ENCODE assay signal across 9 cellular contexts in genomic region chr1:109823543-109824348, GRCh38.
DNase-seq lines count a peak whose midpoint lies in the region; ATAC-seq and TF ChIP-seq lines count a peak whose summit lies in the region.
"Had no signal": no experiment of that assay in that cellular context is flagged by ENCODE, and none has a peak within 500 bp of the region (broad histone marks: within the 10 kb centered on the region; RNA-seq: fewer than 3 reads in every experiment).

No MANE protein-coding gene starts in this region.

- CTCF ChIA-PET in Caco-2 (lab: Charles Lee) = no interaction called here
- CTCF ChIA-PET in PC-3 (lab: Charles Lee) = no interaction called here

- H3K4me3 Mint-ChIP-seq in Caco-2 (ENCODE audit: unreplicated experiment) (no peak overlapping the region), osteocyte (ENCODE audit: unreplicated experiment) (no peak overlapping the region)

- no peaks in the 10 kb centered on the region for H3F3A ChIP-seq in PC-3 (ENCODE audit: low read length, unreplicated experiment)

- no peak overlapping the region for H3K4me3 ChIP-seq in Caco-2 (ENCODE audit: low read depth, low read length)
- no peak overlapping the region for H3K4me3 ChIP-seq in PC-3 (ENCODE audit: low read length)
- no peak overlapping the region for H3K4me3 ChIP-seq in esophagus muscularis mucosa

- BruUV-seq in Caco-2 (replicated peaks; lab: Mats Ljungman, UMichigan) (no TSS peak), PC-3 (replicated peaks; lab: Mats Ljungman, UMichigan) (no TSS peak)

- 85% methylated on average over 14 of the region's 16 CpGs for WGBS in esophagus muscularis mucosa

- H3K27me3 ChIP-seq in Caco-2 (replicated peaks; ENCODE audit: control insufficient read depth, insufficient read depth, low read length) (no peaks in the 10 kb centered on the region), PC-3 (ENCODE audit: low read length) (no peaks in the 10 kb centered on the region), esophagus muscularis mucosa (no peaks in the 10 kb centered on the region)

- peak in 1 of 2 experiments; percentile 12 for TF ChIP-seq CTCF in Caco-2 (IDR thresholded peaks at IDR 0.05; ENCODE audit: insufficient read depth in 1 of 2, low read depth in 1 of 2, low read length in 1 of 2, severe bottlenecking in 1 of 2, unreplicated experiment in 1 of 2)
- no peak for TF ChIP-seq CTCF in PC-3 (conservative IDR thresholded peaks at IDR 0.05; ENCODE audit: low read depth, low read length)
- no peak for TF ChIP-seq CTCF in esophagus muscularis mucosa (IDR thresholded peaks at IDR 0.05)
- TF ChIP-seq CTCF in osteocyte (IDR thresholded peaks at IDR 0.05) = no peak

- peak overlapping the region; percentile 39 for H3K27ac ChIP-seq in PC-3 (ENCODE audit: low read length)
- H3K27ac ChIP-seq in esophagus muscularis mucosa (replicated peaks in 1 of 4) = peak overlapping the region; percentile 40 to 55 (median 46)

- peak overlapping the region; percentile 54 for H3K27ac Mint-ChIP-seq in Caco-2 (ENCODE audit: unreplicated experiment)
- H3K27ac Mint-ChIP-seq in osteocyte (ENCODE audit: unreplicated experiment) = peak overlapping the region; percentile 73

- no peaks in the 10 kb centered on the region for H3K9me2 ChIP-seq in PC-3 (replicated peaks; ENCODE audit: low read length)

- H3K4me2 ChIP-seq in PC-3 (ENCODE audit: low read length) = 0 out of 2 replicates have a peak overlapping the region, but pooled peaks have one; percentile 46

- H3K36me3 ChIP-seq in Caco-2 (ENCODE audit: control insufficient read depth, insufficient read depth, low read length) (no peaks in the 10 kb centered on the region), PC-3 (ENCODE audit: low read depth, low read length) (no peaks in the 10 kb centered on the region), esophagus muscularis mucosa (no peaks in the 10 kb centered on the region)

- TF ChIP-seq POLR2A in esophagus muscularis mucosa (IDR thresholded peaks at IDR 0.05; ENCODE audit: low read depth) = no peak

- no peaks in the 10 kb centered on the region for H4K20me1 ChIP-seq in PC-3 (ENCODE audit: low read length)

- no peaks in the 10 kb centered on the region for H3K27me3 Mint-ChIP-seq in Caco-2 (ENCODE audit: insufficient read depth, unreplicated experiment)
- no peaks in the 10 kb centered on the region for H3K27me3 Mint-ChIP-seq in osteocyte (ENCODE audit: unreplicated experiment)
- H3K27me3 Mint-ChIP-seq: naive thymus-derived CD4-positive, alpha-beta T cell had no signal

- no peak overlapping the region for H3K9ac ChIP-seq in PC-3 (ENCODE audit: low read length)

- POLR2A ChIA-PET in Caco-2 (lab: Charles Lee) = no interaction called here
- POLR2A ChIA-PET in PC-3 (lab: Charles Lee; ENCODE audit: unreplicated experiment) = no interaction called here

- no peak for TF ChIP-seq EP300 in esophagus muscularis mucosa (IDR thresholded peaks at IDR 0.05)

- DNase-seq in Caco-2 (peak in 1 of 2 experiments; percentile 16), PC-3 (peak; percentile 57), esophagus muscularis mucosa (ENCODE audit: extremely low spot score) (peak; percentile 91), osteocyte (ENCODE audit: extremely low spot score, unreplicated experiment) (peak; percentile 81), T1000 (lab: John Stamatoyannopoulos, UW) (no peak), NCI-H1105 treated with DMSO at 0.1 percent for 48 hours (lab: John Stamatoyannopoulos, UW) (no peak), DMS53 treated with DMSO at 0.1 percent for 48 hours (lab: John Stamatoyannopoulos, UW; ENCODE audit: unreplicated experiment) (no peak)
- DNase-seq: naive thymus-derived CD4-positive, alpha-beta T cell had no signal

- no peaks in the 10 kb centered on the region for H3K9me3 ChIP-seq in Caco-2
- H3K9me3 ChIP-seq in PC-3 (ENCODE audit: low read length) = no peaks in the 10 kb centered on the region
- H3K9me3 ChIP-seq in esophagus muscularis mucosa = no peaks in the 10 kb centered on the region

- intact Hi-C loops in Caco-2 (cut with micrococcal nuclease; ENCODE audit: unreplicated experiment) (no loop called here), PC-3 (cut with micrococcal nuclease) (no loop called here), esophagus muscularis mucosa (cut with DNase I) (no loop called here)

- H2AFZ ChIP-seq in PC-3 (ENCODE audit: low read length) = peak overlapping the region; percentile 72

- H3K4me1 Mint-ChIP-seq in Caco-2 (ENCODE audit: low read depth, unreplicated experiment) = peaks cover 21% of the 10 kb centered on the region
- peaks cover 46% of the 10 kb centered on the region for H3K4me1 Mint-ChIP-seq in osteocyte (ENCODE audit: unreplicated experiment)

- H3K9me3 Mint-ChIP-seq in Caco-2 (ENCODE audit: unreplicated experiment) (no peaks in the 10 kb centered on the region), osteocyte (ENCODE audit: unreplicated experiment) (no peaks in the 10 kb centered on the region)

- peak; percentile 57 for ATAC-seq in PC-3
- ATAC-seq in HG03135 (IDR thresholded peaks at IDR 0.05; ENCODE audit: unreplicated experiment) = no peak
- ATAC-seq: naive thymus-derived CD4-positive, alpha-beta T cell had no signal

- H3K79me2 ChIP-seq in PC-3 (ENCODE audit: low read length) = no peaks in the 10 kb centered on the region

- peaks cover 6% of the 10 kb centered on the region for H3K36me3 Mint-ChIP-seq in Caco-2 (ENCODE audit: insufficient read depth, unreplicated experiment)
- no peaks in the 10 kb centered on the region for H3K36me3 Mint-ChIP-seq in osteocyte (ENCODE audit: unreplicated experiment)
- H3K36me3 Mint-ChIP-seq: naive thymus-derived CD4-positive, alpha-beta T cell had no signal

- H3K4me1 ChIP-seq in Caco-2 (peaks cover 10% of the 10 kb centered on the region), PC-3 (ENCODE audit: insufficient read depth, low read length) (peaks cover 46% of the 10 kb centered on the region), esophagus muscularis mucosa (peaks cover 40 to 51% (median 42%) of the 10 kb centered on the region in 4 donors)

Comparison
In these comparisons a context has a peak if more than half of its experiments do, and no peak if none do; other contexts are left out.
1. DNase-seq: peak in PC-3 (single experiment), esophagus muscularis mucosa (single experiment) and osteocyte (single experiment); none in T1000 (single experiment), NCI-H1105 treated with DMSO at 0.1 percent for 48 hours (single experiment) and DMS53 treated with DMSO at 0.1 percent for 48 hours (single experiment).